Comparison of ENCODE assay signal across 20 cellular contexts in genomic region chr1:203488539-203488938, GRCh38. TPM values are rescaled to one million over a fixed set of nuclear protein-coding genes. Genes with fewer than 3 reads are reported as not detected.
DNase-seq lines count a peak whose midpoint lies in the region; ATAC-seq and TF ChIP-seq lines count a peak whose summit lies in the region.
"Had no signal": no experiment of that assay in that cellular context is flagged by ENCODE, and none has a peak within 500 bp of the region (broad histone marks: within the 10 kb centered on the region; RNA-seq: fewer than 3 reads in every experiment).

No MANE protein-coding gene starts in this region.

- H3K27me3 ChIP-seq in KMS-11 (ENCODE audit: insufficient read depth, low read depth): no peaks in the 10 kb centered on the region
- no peaks in the 10 kb centered on the region for H3K27me3 ChIP-seq in muscle layer of colon (ENCODE audit: control insufficient read depth in 1 of 2, insufficient read depth in 2 of 2, low read length in 2 of 2)
- H3K27me3 ChIP-seq in uterus: no peaks in the 10 kb centered on the region
- H3K27me3 ChIP-seq: BLaER1 treated with 17β-estradiol and CSF1 and Interleukin-3, amounts not matched to agents 10 nM and 100 nM; Peyer's patch; SJSA1 had no signal

- H3K27ac ChIP-seq in KMS-11 (no peak overlapping the region), muscle layer of colon (ENCODE audit: low read depth, low read length) (peak overlapping the region; percentile 92), uterus (peak overlapping the region; percentile 90 to 91)
- H3K27ac ChIP-seq: SJSA1 had no signal

- H3K4me2 ChIP-seq in KMS-11: no peak overlapping the region

- no peak overlapping the region for H3K9ac ChIP-seq in KMS-11
- H3K9ac ChIP-seq in muscle layer of colon (ENCODE audit: low read length): no peak overlapping the region

- no peaks in the 10 kb centered on the region for H3K36me3 Mint-ChIP-seq in activated T-helper 1 cell treated with anti-CD3 and anti-CD28 coated beads, Interleukin-12 subunit alpha, Interleukin-12 subunit beta, Interleukin-2, Interleukin-4 antibody, amounts not matched to agents 30 ng/mL and 10 ng/mL and 1 ng/mL, durations not matched to agents 14 hours and 24 hours and 36 hours (ENCODE audit: low read depth)
- no peaks in the 10 kb centered on the region for H3K36me3 Mint-ChIP-seq in activated naive CD4-positive, alpha-beta T cell treated with anti-CD3 and anti-CD28 coated beads, Interleukin-2, amount 50 U/mL, for 72 hours
- H3K36me3 Mint-ChIP-seq: CD8-positive, alpha-beta T cell had no signal

- H2AFZ ChIP-seq in KMS-11 (ENCODE audit: low read depth): peak overlapping the region; percentile 75; the same call in 1 of the 2 replicates

- H3K9me3 ChIP-seq in muscle layer of colon (ENCODE audit: low read length) (no peaks in the 10 kb centered on the region), uterus (no peaks in the 10 kb centered on the region)
- H3K9me3 ChIP-seq: A549; BLaER1 treated with 17β-estradiol and CSF1 and Interleukin-3, amounts not matched to agents 10 nM and 100 nM; Peyer's patch; SJSA1 had no signal

- peaks cover 10% of the 10 kb centered on the region for H3K4me1 Mint-ChIP-seq in activated T-helper 1 cell treated with anti-CD3 and anti-CD28 coated beads, Interleukin-12 subunit alpha, Interleukin-12 subunit beta, Interleukin-2, Interleukin-4 antibody, amounts not matched to agents 30 ng/mL and 10 ng/mL and 1 ng/mL, durations not matched to agents 14 hours and 24 hours and 36 hours (ENCODE audit: low read depth)

- no peaks in the 10 kb centered on the region for H3K9me3 Mint-ChIP-seq in activated T-helper 1 cell treated with anti-CD3 and anti-CD28 coated beads, Interleukin-12 subunit alpha, Interleukin-12 subunit beta, Interleukin-2, Interleukin-4 antibody, amounts not matched to agents 30 ng/mL and 10 ng/mL and 1 ng/mL, durations not matched to agents 14 hours and 24 hours and 36 hours
- H3K9me3 Mint-ChIP-seq in activated naive CD4-positive, alpha-beta T cell treated with anti-CD3 and anti-CD28 coated beads, Interleukin-2, amount 50 U/mL, for 72 hours: no peaks in the 10 kb centered on the region
- H3K9me3 Mint-ChIP-seq: CD8-positive, alpha-beta T cell had no signal

- H3K4me1 ChIP-seq in KMS-11 (ENCODE audit: low read depth, poor library complexity, severe bottlenecking) (peaks cover 12% of the 10 kb centered on the region), muscle layer of colon (ENCODE audit: insufficient read depth, low read length) (peaks cover 37% of the 10 kb centered on the region), uterus (peaks cover 0 to 5% of the 10 kb centered on the region in 2 donors)

- H4K20me1 ChIP-seq in KMS-11 (ENCODE audit: insufficient read depth): no peaks in the 10 kb centered on the region
- H4K20me1 ChIP-seq: BLaER1 treated with 17β-estradiol and CSF1 and Interleukin-3, amounts not matched to agents 10 nM and 100 nM had no signal

- H3K27ac Mint-ChIP-seq in activated T-helper 1 cell treated with anti-CD3 and anti-CD28 coated beads, Interleukin-12 subunit alpha, Interleukin-12 subunit beta, Interleukin-2, Interleukin-4 antibody, amounts not matched to agents 30 ng/mL and 10 ng/mL and 1 ng/mL, durations not matched to agents 14 hours and 24 hours and 36 hours: no peak overlapping the region
- no peak overlapping the region for H3K27ac Mint-ChIP-seq in activated naive CD4-positive, alpha-beta T cell treated with anti-CD3 and anti-CD28 coated beads, Interleukin-2, amount 50 U/mL, for 72 hours
- H3K27ac Mint-ChIP-seq: CD8-positive, alpha-beta T cell had no signal

- peak overlapping the region; percentile 16 for H3K4me3 Mint-ChIP-seq in activated T-helper 1 cell treated with anti-CD3 and anti-CD28 coated beads, Interleukin-12 subunit alpha, Interleukin-12 subunit beta, Interleukin-2, Interleukin-4 antibody, amounts not matched to agents 30 ng/mL and 10 ng/mL and 1 ng/mL, durations not matched to agents 14 hours and 24 hours and 36 hours

- no peak for ATAC-seq in activated naive CD4-positive, alpha-beta T cell treated with anti-CD3 and anti-CD28 coated beads, Interleukin-2, amount 50 U/mL, for 72 hours
- ATAC-seq in HG03565 (IDR thresholded peaks at IDR 0.05; ENCODE audit: unreplicated experiment): no peak

- TF ChIP-seq POLR2A in uterus (IDR thresholded peaks at IDR 0.05): no peak

- intact Hi-C loops in activated T-helper 1 cell treated with anti-CD3 and anti-CD28 coated beads, Interleukin-12 subunit alpha, Interleukin-12 subunit beta, Interleukin-2, Interleukin-4 antibody, amounts not matched to agents 30 ng/mL and 10 ng/mL and 1 ng/mL, durations not matched to agents 14 hours and 24 hours and 36 hours (cut with micrococcal nuclease): no loop called here
- intact Hi-C loops in uterus (cut with DNase I; ENCODE audit: low total_unique reads): loop anchor here (5.0 kb wide), 2 partner anchors 46 to 216 kb away; no protein-coding TSS in a partner anchor

- DNase-seq in activated T-helper 1 cell treated with anti-CD3 and anti-CD28 coated beads, Interleukin-12 subunit alpha, Interleukin-12 subunit beta, Interleukin-2, Interleukin-4 antibody, amounts not matched to agents 30 ng/mL and 10 ng/mL and 1 ng/mL, durations not matched to agents 14 hours and 24 hours and 36 hours (ENCODE audit: low spot score): no peak
- DNase-seq in uterus (peak in 1 of 2 donors; percentile 48), OCI-M1 (lab: John Stamatoyannopoulos, UW) (no peak)
- no peak for DNase-seq in activated naive CD4-positive, alpha-beta T cell treated with anti-CD3 and anti-CD28 coated beads, Interleukin-2, amount 50 U/mL, for 72 hours (ENCODE audit: low spot score in 2 of 2)
- DNase-seq: Calu3; CD8-positive, alpha-beta T cell; EL; NCI-H1105 treated with DMSO at 0.1 percent for 48 hours; NCI-H1694; NCI-H2081 treated with DMSO at 0.1 percent for 48 hours; NCI-H748 treated with DMSO at 0.1 percent for 48 hours; Peyer's patch had no signal

- H3K4me3 ChIP-seq in KMS-11 (IDR thresholded peaks at IDR 0.05; ENCODE audit: insufficient read depth, low read depth, low read length): no peak overlapping the region
- no peak overlapping the region for H3K4me3 ChIP-seq in muscle layer of colon (ENCODE audit: low read depth in 1 of 2, low read length in 2 of 2)
- H3K4me3 ChIP-seq in uterus: no peak overlapping the region
- H3K4me3 ChIP-seq: SJSA1 had no signal

- no peak for TF ChIP-seq CTCF in KMS-11 (conservative IDR thresholded peaks at IDR 0.05; ENCODE audit: low read depth, low read length)
- no peak for TF ChIP-seq CTCF in uterus (IDR thresholded peaks at IDR 0.05)

- peaks cover 12% of the 10 kb centered on the region for H3K27me3 Mint-ChIP-seq in activated T-helper 1 cell treated with anti-CD3 and anti-CD28 coated beads, Interleukin-12 subunit alpha, Interleukin-12 subunit beta, Interleukin-2, Interleukin-4 antibody, amounts not matched to agents 30 ng/mL and 10 ng/mL and 1 ng/mL, durations not matched to agents 14 hours and 24 hours and 36 hours (ENCODE audit: insufficient read depth)

- H3K36me3 ChIP-seq in KMS-11 (ENCODE audit: insufficient read depth) (no peaks in the 10 kb centered on the region), muscle layer of colon (ENCODE audit: insufficient read depth, low read length) (peaks cover 46% of the 10 kb centered on the region), uterus (no peaks in the 10 kb centered on the region)
- H3K36me3 ChIP-seq: BLaER1 treated with 17β-estradiol and CSF1 and Interleukin-3, amounts not matched to agents 10 nM and 100 nM; Peyer's patch; SJSA1 had no signal

- H3K79me2 ChIP-seq in KMS-11 (ENCODE audit: insufficient read depth, low read depth): no peaks in the 10 kb centered on the region

RNA-seq across cellular contexts. Expression of gene OPTC, which starts 5.4 kb away (rescaled TPM):
- total RNA-seq in activated T-helper 1 cell treated with anti-CD3 and anti-CD28 coated beads, Interleukin-12 subunit alpha, Interleukin-12 subunit beta, Interleukin-2, Interleukin-4 antibody, amounts not matched to agents 30 ng/mL and 10 ng/mL and 1 ng/mL, durations not matched to agents 14 hours and 24 hours and 36 hours: not detected in 2 replicates
- total RNA-seq in uterus: not detected
- total RNA-seq in activated naive CD4-positive, alpha-beta T cell treated with anti-CD3 and anti-CD28 coated beads, Interleukin-2, amount 50 U/mL, for 72 hours: not detected
- total RNA-seq: Calu3; CD8-positive, alpha-beta T cell; GM12878; NCI-H460; Peyer's patch; SJSA1 had no signal

RNA-seq across cellular contexts. Expression of gene PRELP, which starts 12.9 kb away (rescaled TPM):
- total RNA-seq in activated T-helper 1 cell treated with anti-CD3 and anti-CD28 coated beads, Interleukin-12 subunit alpha, Interleukin-12 subunit beta, Interleukin-2, Interleukin-4 antibody, amounts not matched to agents 30 ng/mL and 10 ng/mL and 1 ng/mL, durations not matched to agents 14 hours and 24 hours and 36 hours: not detected in 2 replicates
- total RNA-seq in uterus: 100 to 1,000 TPM in 1 of 4 donors, 10 to 100 TPM in 2, 1 to 10 TPM in 1; 6.2 to 117 (median 56.6) TPM
- under 1 TPM in 1 of 2 donors, not detected in 1; 0.07 TPM for total RNA-seq in activated naive CD4-positive, alpha-beta T cell treated with anti-CD3 and anti-CD28 coated beads, Interleukin-2, amount 50 U/mL, for 72 hours
- total RNA-seq: Calu3; CD8-positive, alpha-beta T cell; NCI-H460; SJSA1 had no signal
